In the genomic region with DNA sequence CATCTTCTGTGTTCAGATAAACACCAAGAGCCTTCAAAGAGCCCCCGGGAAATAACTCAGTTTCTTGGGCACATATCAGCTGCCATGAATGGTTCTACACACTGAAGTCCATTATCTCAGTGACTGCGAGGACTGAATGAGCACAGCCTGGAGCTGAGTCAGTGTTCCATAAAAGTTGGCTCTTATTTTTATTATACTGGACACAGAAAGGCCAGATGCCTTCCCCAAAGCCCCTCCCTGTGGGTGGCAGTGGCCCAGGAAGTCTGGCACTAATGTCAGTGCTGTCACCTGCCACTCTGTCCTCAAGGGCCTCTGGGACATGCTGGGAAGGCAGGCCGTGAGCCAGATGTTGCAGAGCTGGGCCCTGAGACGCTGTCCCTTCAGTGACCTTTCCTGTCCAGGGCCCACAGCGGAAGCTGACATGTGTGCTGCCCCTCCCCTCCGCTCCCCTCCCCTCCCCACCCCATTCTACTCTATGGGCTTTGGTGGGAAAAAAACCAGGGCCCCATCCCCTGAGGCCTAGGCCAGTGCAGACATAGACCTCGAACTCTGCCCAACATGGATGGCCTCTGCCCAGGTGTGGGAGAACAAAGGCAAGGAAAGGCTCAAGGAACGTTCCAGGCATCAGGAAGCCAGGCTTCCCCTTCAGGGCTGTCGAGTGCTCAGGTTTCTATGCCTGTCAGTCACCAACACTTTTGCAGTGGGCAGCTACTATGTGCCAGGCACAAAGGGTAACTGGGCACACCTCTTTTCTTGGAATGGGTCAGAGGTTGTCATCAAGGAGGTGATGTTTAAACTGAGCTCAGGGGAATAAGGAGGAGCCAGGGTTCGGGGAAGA, we compare ENCODE assay signal across 2 cellular contexts.
TF ChIP-seq lines count a peak whose summit lies in the region.

No MANE protein-coding gene starts in this region.

TF ChIP-seq in H1, 55 proteins besides CTCF, POLR2A, EP300 and RAD21:
- no peak for TF ChIP-seq BACH1 (IDR thresholded peaks at IDR 0.05; ENCODE audit: low read length)

TF ChIP-seq in liver, 16 proteins besides CTCF, POLR2A, EP300 and RAD21:
- no peak for TF ChIP-seq JUND (IDR thresholded peaks at IDR 0.05)
- peak; percentile 21 to 28 for TF ChIP-seq RXRA (IDR thresholded peaks at IDR 0.05)
TF ChIP-seq in liver: peak in this region for 1.
